ENCODE assay signal across 17 cellular contexts in genomic region chr3:88301273-88302002, GRCh38.
"Had no signal": no experiment of that assay in that cellular context is flagged by ENCODE, and none has a peak within 500 bp of the region (broad histone marks: within the 10 kb centered on the region; RNA-seq: fewer than 3 reads in every experiment).

No MANE protein-coding gene starts in this region.

- H3K4me1 ChIP-seq: colonic mucosa, gastrocnemius medialis, left ventricle myocardium inferior, prostate gland, right atrium auricular region, uterus had no signal

- H3K36me3 ChIP-seq: colonic mucosa, gastrocnemius medialis, left ventricle myocardium inferior, prostate gland, right atrium auricular region, tibial nerve, uterus had no signal

- H3K27ac ChIP-seq: colonic mucosa, epithelial cell of prostate, gastrocnemius medialis, left ventricle myocardium inferior, prostate gland, right atrium auricular region, tibial nerve, uterus had no signal

- H3K9me3 ChIP-seq: colonic mucosa, gastrocnemius medialis, left ventricle myocardium inferior, prostate gland, right atrium auricular region, uterus had no signal

- ATAC-seq: gastrocnemius medialis; stimulated activated naive CD8-positive, alpha-beta T cell treated with anti-CD3 and anti-CD28 coated beads, Interleukin-15, Interleukin-2, amounts not matched to agents 100 U/mL and 50 U/mL, for 24 hours had no signal

- FAIRE-seq: kidney had no signal

- H3K4me3 ChIP-seq: colonic mucosa, gastrocnemius medialis, left ventricle myocardium inferior, prostate gland, right atrium auricular region, tibial nerve, uterus had no signal

- DNase-seq: activated CD4-positive, alpha-beta T cell treated with anti-CD3 and anti-CD28 coated beads, Interleukin-2, amount 50 U/mL, for 4 hours; amniotic stem cell; central memory CD4-positive, alpha-beta T cell; colonic mucosa; endodermal cell; gastrocnemius medialis; head of caudate nucleus; kidney; left ventricle myocardium inferior; mammary epithelial cell; stimulated activated naive CD8-positive, alpha-beta T cell treated with anti-CD3 and anti-CD28 coated beads, Interleukin-15, Interleukin-2, amounts not matched to agents 100 U/mL and 50 U/mL, for 24 hours; T-helper 2 cell; uterus had no signal

- H3K27me3 ChIP-seq: colonic mucosa, gastrocnemius medialis, right atrium auricular region, tibial nerve, uterus had no signal
